Comparison of ENCODE assay signal across 10 cellular contexts in genomic region chr7:105673367-105674188, GRCh38.
A peak's percentile ranks its signal among the peaks of the same experiment; 100 is the strongest.
DNase-seq lines count a peak whose midpoint lies in the region; ATAC-seq and TF ChIP-seq lines count a peak whose summit lies in the region.
"Had no signal": no experiment of that assay in that cellular context is flagged by ENCODE, and none has a peak within 500 bp of the region (broad histone marks: within the 10 kb centered on the region; RNA-seq: fewer than 3 reads in every experiment).

No MANE protein-coding gene starts in this region.

- no peaks in the 10 kb centered on the region for H3K27me3 Mint-ChIP-seq in central memory CD8-positive, alpha-beta T cell

- no peaks in the 10 kb centered on the region for H3K27me3 ChIP-seq in psoas muscle (ENCODE audit: insufficient read depth in 3 of 3, low read length in 2 of 3)

- no peak for TF ChIP-seq CTCF in psoas muscle (IDR thresholded peaks at IDR 0.05)

- intact Hi-C loops in psoas muscle (cut with DNase I), result loop anchor here (10.0 kb wide), 2 partner anchors 101 to 471 kb away; no protein-coding TSS in a partner anchor

- WGBS in psoas muscle, 3 donors, result 28 to 38% (median 35%) methylated on average over 9 of the region's 9 CpGs

- peaks cover 48% of the 10 kb centered on the region for H3K4me1 Mint-ChIP-seq in central memory CD8-positive, alpha-beta T cell

- no peaks in the 10 kb centered on the region for H3K9me3 Mint-ChIP-seq in central memory CD8-positive, alpha-beta T cell

- H3K36me3 ChIP-seq in psoas muscle (ENCODE audit: insufficient read depth in 1 of 2, low read depth in 1 of 2), result no peaks in the 10 kb centered on the region

- no peak overlapping the region for H3K4me3 Mint-ChIP-seq in central memory CD8-positive, alpha-beta T cell

- DNase-seq in NCI-H82 (lab: John Stamatoyannopoulos, UW) (peak; percentile 33), NCI-H82 treated with DMSO at 0.1 percent for 48 hours (lab: John Stamatoyannopoulos, UW; ENCODE audit: unreplicated experiment) (no peak), NCI-H2029 treated with DMSO at 0.1 percent for 48 hours (lab: John Stamatoyannopoulos, UW) (peak; percentile 99), psoas muscle (peak; percentile 59 to 77)
- DNase-seq in central memory CD8-positive, alpha-beta T cell (ENCODE audit: low spot score in 2 of 2), result no peak
- DNase-seq: caudate nucleus had no signal

- no peak for ATAC-seq in central memory CD8-positive, alpha-beta T cell (replicated peaks; ENCODE audit: extremely low read depth, poor library complexity, severe bottlenecking)
- ATAC-seq in psoas muscle, result peak; percentile 76 to 83 (median 80)
- ATAC-seq in HG02970 (IDR thresholded peaks at IDR 0.05; ENCODE audit: low FRiP score, unreplicated experiment), result no peak
- no peak for ATAC-seq in HG02610 (IDR thresholded peaks at IDR 0.05; ENCODE audit: unreplicated experiment)
- ATAC-seq in GM21825 (IDR thresholded peaks at IDR 0.05; ENCODE audit: unreplicated experiment), result no peak
- ATAC-seq: A549 had no signal

- peak overlapping the region; percentile 80 for H3K27ac ChIP-seq in psoas muscle
- H3K27ac ChIP-seq: A549 had no signal

- no peak overlapping the region for H3K4me3 ChIP-seq in psoas muscle
- H3K4me3 ChIP-seq: A549 had no signal

- H3K9me3 ChIP-seq in psoas muscle, result no peaks in the 10 kb centered on the region
- H3K9me3 ChIP-seq: A549 had no signal

- peak overlapping the region; percentile 92 for H3K27ac Mint-ChIP-seq in central memory CD8-positive, alpha-beta T cell (ENCODE audit: low read depth)

- peaks cover 15% of the 10 kb centered on the region for H3K36me3 Mint-ChIP-seq in central memory CD8-positive, alpha-beta T cell (ENCODE audit: insufficient read depth)

- peaks cover 31% of the 10 kb centered on the region for H3K4me1 ChIP-seq in psoas muscle

Comparison
In these comparisons a context has a peak if more than half of its experiments do, and no peak if none do; other contexts are left out.
1. DNase-seq: peak in NCI-H82 (single experiment), NCI-H2029 treated with DMSO at 0.1 percent for 48 hours (single experiment) and psoas muscle (2 of 2); none in NCI-H82 treated with DMSO at 0.1 percent for 48 hours (single experiment) and central memory CD8-positive, alpha-beta T cell (0 of 2).
2. ATAC-seq: peak in psoas muscle (4 of 4); none in central memory CD8-positive, alpha-beta T cell (single experiment), HG02970 (single experiment), HG02610 (single experiment) and GM21825 (single experiment).